5 cellular contexts compared by ENCODE assay signal in the genomic region with DNA sequence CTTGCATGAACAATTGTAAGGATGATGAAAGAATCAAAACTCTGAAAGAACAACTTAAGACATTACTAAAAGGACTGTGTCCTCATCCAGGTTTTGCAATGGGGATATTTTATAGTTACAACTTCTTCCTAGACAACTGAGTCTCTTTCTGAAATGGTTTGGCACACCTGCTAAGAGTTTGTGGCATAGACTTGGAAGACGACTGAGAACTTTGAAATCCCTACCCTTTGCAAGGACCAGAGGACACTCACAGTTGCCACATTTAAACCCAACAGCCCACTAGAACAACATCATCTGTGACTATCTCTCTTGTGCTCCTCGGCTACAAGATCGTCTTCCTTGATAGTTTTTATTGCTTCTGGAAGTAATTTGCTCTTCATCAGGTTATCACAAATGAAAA.
"Had no signal": no experiment of that assay in that cellular context is flagged by ENCODE, and none has a peak within 500 bp of the region (broad histone marks: within the 10 kb centered on the region; RNA-seq: fewer than 3 reads in every experiment).

No MANE protein-coding gene starts in this region.

- ATAC-seq: GM23338, K562 had no signal

- H3K4me3 ChIP-seq: GM23338, K562 had no signal

- DNase-seq: H9, HCEC 1CT, IMR-90 had no signal

- H3K27ac Mint-ChIP-seq: GM23338, H9 had no signal

- H3K4me2 ChIP-seq: GM23338 had no signal

- H3K4me3 Mint-ChIP-seq: GM23338, H9 had no signal
